ENCODE assay signal across 8 cellular contexts in genomic region chr10:94362360-94363250, GRCh38. TPM values are rescaled to one million over a fixed set of nuclear protein-coding genes. Genes with fewer than 3 reads are reported as not detected.
DNase-seq lines count a peak whose midpoint lies in the region; ATAC-seq, FAIRE-seq and TF ChIP-seq lines count a peak whose summit lies in the region.

A gene with protein sequence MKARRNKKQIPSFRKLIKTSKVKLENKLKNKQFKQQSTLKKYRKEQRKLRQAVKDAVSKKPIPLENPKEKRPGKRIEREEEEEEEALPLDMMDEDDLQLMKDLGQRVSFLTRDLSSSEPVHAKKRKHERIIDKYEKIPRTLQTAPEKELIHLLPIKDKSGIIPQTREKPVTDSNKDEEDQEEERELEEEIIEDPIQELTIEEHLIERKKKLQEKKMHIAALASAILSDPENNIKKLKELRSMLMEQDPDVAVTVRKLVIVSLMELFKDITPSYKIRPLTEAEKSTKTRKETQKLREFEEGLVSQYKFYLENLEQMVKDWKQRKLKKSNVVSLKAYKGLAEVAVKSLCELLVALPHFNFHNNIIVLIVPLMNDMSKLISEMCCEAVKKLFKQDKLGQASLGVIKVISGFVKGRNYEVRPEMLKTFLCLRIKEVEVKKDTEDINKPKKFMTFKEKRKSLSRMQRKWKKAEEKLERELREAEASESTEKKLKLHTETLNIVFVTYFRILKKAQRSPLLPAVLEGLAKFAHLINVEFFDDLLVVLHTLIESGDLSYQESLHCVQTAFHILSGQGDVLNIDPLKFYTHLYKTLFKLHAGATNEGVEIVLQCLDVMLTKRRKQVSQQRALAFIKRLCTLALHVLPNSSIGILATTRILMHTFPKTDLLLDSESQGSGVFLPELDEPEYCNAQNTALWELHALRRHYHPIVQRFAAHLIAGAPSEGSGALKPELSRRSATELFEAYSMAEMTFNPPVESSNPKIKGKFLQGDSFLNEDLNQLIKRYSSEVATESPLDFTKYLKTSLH (minus strand): TSS chr10:94362939. CDS start chr10:94362838, 101 bp downstream.

- DNase-seq in DMS 273 (lab: John Stamatoyannopoulos, UW; ENCODE audit: unreplicated experiment) (peak; percentile 97), endothelial cell of umbilical vein (ENCODE audit: low read depth, low spot score) (peak; percentile 92), midbrain (lab: John Stamatoyannopoulos, UW) (peak; percentile 96)
- peak; percentile 98 for DNase-seq in activated CD8-positive, alpha-beta memory T cell treated with anti-CD3 and anti-CD28 coated beads, Interleukin-2, amount 50 U/mL, for 48 hours
- DNase-seq in stimulated activated CD8-positive, alpha-beta memory T cell treated with anti-CD3 and anti-CD28 coated beads, Interleukin-2, amount 100 ng/mL, for 1 hour (ENCODE audit: low read depth in 2 of 2), result peak; percentile 85 to 96

- no peaks in the 10 kb centered on the region for H3K9me1 ChIP-seq in endothelial cell of umbilical vein (replicated peaks; ENCODE audit: control insufficient read depth, extremely low read depth, insufficient read depth, low read length)

- peak; percentile 95 for FAIRE-seq in endothelial cell of umbilical vein (lab: Jason Lieb, UNC)

- peak within 1 kb of the TSS; percentile 75 for H3K4me3 ChIP-seq in HUES6 (ENCODE audit: low read depth, low read length)
- H3K4me3 ChIP-seq in OCI-LY1 (ENCODE audit: low read depth, low read length, poor library complexity, severe bottlenecking), result peak within 1 kb of the TSS; percentile 88
- H3K4me3 ChIP-seq in endothelial cell of umbilical vein (replicated peaks in 1 of 3; ENCODE audit: insufficient read depth in 1 of 3, low read depth in 1 of 3, low read length in 3 of 3), result peak within 1 kb of the TSS; percentile 46 to 87 (median 74)

- H2AFZ ChIP-seq in OCI-LY1 (ENCODE audit: low read length) (no peak within 1 kb of the TSS), endothelial cell of umbilical vein (ENCODE audit: low read depth, low read length) (peak within 1 kb of the TSS; percentile 81)

- H3K9ac ChIP-seq in HUES6 (ENCODE audit: low read length) (peak within 1 kb of the TSS; percentile 75), OCI-LY1 (ENCODE audit: low read length) (peak within 1 kb of the TSS; percentile 92), endothelial cell of umbilical vein (replicated peaks; ENCODE audit: extremely low read depth, insufficient read depth, low read length) (peak within 1 kb of the TSS; percentile 83)

- peak; percentile 99 for ATAC-seq in GM21423 (IDR thresholded peaks at IDR 0.05; ENCODE audit: unreplicated experiment)

- H3K9me3 ChIP-seq in HUES6 (ENCODE audit: control insufficient read depth, insufficient read depth, low read depth, low read length) (no peaks in the 10 kb centered on the region), OCI-LY1 (ENCODE audit: low read length) (no peaks in the 10 kb centered on the region), endothelial cell of umbilical vein (replicated peaks; ENCODE audit: control insufficient read depth, insufficient read depth, low read length) (no peaks in the 10 kb centered on the region)

- H3K4me1 ChIP-seq in HUES6 (ENCODE audit: control insufficient read depth, insufficient read depth, low read length) (peaks cover 6% of the 10 kb centered on the region; the same call in 1 of the 2 replicates), OCI-LY1 (ENCODE audit: insufficient read depth, low read length, severe bottlenecking) (peaks cover 15% of the 10 kb centered on the region), endothelial cell of umbilical vein (ENCODE audit: control insufficient read depth, extremely low read depth, insufficient read depth, low read length) (peaks cover 14% of the 10 kb centered on the region)

- H3K27ac ChIP-seq in HUES6 (ENCODE audit: low read depth, low read length) (peak within 1 kb of the TSS; percentile 14; the same call in 1 of the 2 replicates), OCI-LY1 (ENCODE audit: low read depth, low read length, poor library complexity, severe bottlenecking) (no peak within 1 kb of the TSS), endothelial cell of umbilical vein (ENCODE audit: insufficient read depth, low read depth, low read length) (peak within 1 kb of the TSS; percentile 37)

- H3K36me3 ChIP-seq in HUES6 (ENCODE audit: control insufficient read depth, insufficient read depth, low read length) (peaks cover 33% of the 10 kb centered on the region), OCI-LY1 (ENCODE audit: insufficient read depth, low read length) (peaks cover 6% of the 10 kb centered on the region), endothelial cell of umbilical vein (ENCODE audit: control insufficient read depth in 2 of 2, extremely low read depth in 1 of 2, insufficient read depth in 2 of 2, low read length in 2 of 2) (no peaks in the 10 kb centered on the region)

- POLR2A ChIA-PET in endothelial cell of umbilical vein (lab: Charles Lee), result no interaction called here

- dilution Hi-C loops in endothelial cell of umbilical vein (cut with MboI; ENCODE audit: extremely low pct_ligation_motif_present, low sequenced_read_pairs), result no loop called here

- TSS peak; percentile 81 for BruUV-seq in endothelial cell of umbilical vein (replicated peaks; lab: Mats Ljungman, UMichigan)

- H3K4me2 ChIP-seq in OCI-LY1 (ENCODE audit: low read length), result peak within 1 kb of the TSS; percentile 95
- H3K4me2 ChIP-seq in endothelial cell of umbilical vein (ENCODE audit: insufficient read depth, low read length), result peak within 1 kb of the TSS; percentile 94

- TF ChIP-seq CTCF in OCI-LY1 (IDR thresholded peaks at IDR 0.05; ENCODE audit: low read length), result peak; percentile 52
- TF ChIP-seq CTCF in endothelial cell of umbilical vein (IDR thresholded peaks at IDR 0.05; ENCODE audit: extremely low read depth in 1 of 2, insufficient read depth in 1 of 2, low read depth in 1 of 2, low read length in 2 of 2), result peak; percentile 75

- no peaks in the 10 kb centered on the region for H3F3A ChIP-seq in OCI-LY1 (ENCODE audit: insufficient read depth, low read length)

- TF ChIP-seq POLR2A in endothelial cell of umbilical vein (IDR thresholded peaks at IDR 0.05; ENCODE audit: low read depth, low read length), result peak; percentile 90

- H3K27me3 ChIP-seq in HUES6 (ENCODE audit: control insufficient read depth, insufficient read depth, low read length), result peaks cover 16% of the 10 kb centered on the region
- no peaks in the 10 kb centered on the region for H3K27me3 ChIP-seq in OCI-LY1 (ENCODE audit: insufficient read depth, low read length)
- H3K27me3 ChIP-seq in endothelial cell of umbilical vein (ENCODE audit: control insufficient read depth in 2 of 2, insufficient read depth in 2 of 2, low read length in 2 of 2), result peaks cover 3 to 7% of the 10 kb centered on the region in 2 experiments

- H4K20me1 ChIP-seq in OCI-LY1 (ENCODE audit: insufficient read depth, low read length), result no peaks in the 10 kb centered on the region
- no peaks in the 10 kb centered on the region for H4K20me1 ChIP-seq in endothelial cell of umbilical vein (replicated peaks; ENCODE audit: control insufficient read depth, extremely low read depth, insufficient read depth, low read length)

- intact Hi-C loops in endothelial cell of umbilical vein (cut with micrococcal nuclease), result loop anchor here (1.0 to 5.0 kb wide), 4 partner anchors 40 to 542 kb away; partner anchors contain the start of genes HELLS and TBC1D12

- H3K79me2 ChIP-seq in OCI-LY1 (ENCODE audit: insufficient read depth, low read length) (peaks cover 13% of the 10 kb centered on the region), endothelial cell of umbilical vein (ENCODE audit: control insufficient read depth, insufficient read depth, low read length) (peaks cover 31% of the 10 kb centered on the region)

- CTCF ChIA-PET in endothelial cell of umbilical vein (lab: Charles Lee), result interaction anchor here (1.0 to 3.5 kb wide), 8 partner anchors 9 to 541 kb away, joined by 3 to 44 read pairs (median 4); partner anchors contain the start of gene TBC1D12

- no peaks in the 10 kb centered on the region for H3K9me2 ChIP-seq in OCI-LY1 (ENCODE audit: low read depth, low read length)

TF ChIP-seq in endothelial cell of umbilical vein, 7 proteins besides CTCF, POLR2A, EP300 and RAD21:
- TF ChIP-seq, protein P1, sequence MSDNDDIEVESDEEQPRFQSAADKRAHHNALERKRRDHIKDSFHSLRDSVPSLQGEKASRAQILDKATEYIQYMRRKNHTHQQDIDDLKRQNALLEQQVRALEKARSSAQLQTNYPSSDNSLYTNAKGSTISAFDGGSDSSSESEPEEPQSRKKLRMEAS (IDR thresholded peaks at IDR 0.05; ENCODE audit: insufficient read depth, insufficient read length), result peak; percentile 90
- TF ChIP-seq POLR2AphosphoS5 (IDR thresholded peaks at IDR 0.05; ENCODE audit: insufficient read depth, low read depth, low read length) (peak; percentile 92), FOS (IDR thresholded peaks at IDR 0.05; ENCODE audit: borderline replicate concordance, insufficient read depth, low read length) (no peak), JUN (IDR thresholded peaks at IDR 0.05; ENCODE audit: borderline replicate concordance, insufficient read depth, insufficient read length, low read depth) (no peak), GATA2 (IDR thresholded peaks at IDR 0.05; ENCODE audit: insufficient read depth, insufficient read length, low read depth, low read length) (no peak), EZH2 (IDR thresholded peaks at IDR 0.05; ENCODE audit: borderline replicate concordance, low read depth, low read length, severe bottlenecking) (no peak), MYC (IDR thresholded peaks at IDR 0.05; ENCODE audit: low read depth, low read length) (peak; percentile 85)

RNA-seq across cellular contexts. Expression of the gene that starts here (rescaled TPM):
- total RNA-seq in endothelial cell of umbilical vein, result 19.8 and 20.5 TPM in 2 replicates
- polyA plus RNA-seq in endothelial cell of umbilical vein, result 3.4 and 4.3 TPM in 2 replicates
- 4.7 and 5.0 TPM in 2 replicates for polyA plus RNA-seq in endothelial cell of umbilical vein (2011; cell fraction: cytosol; rRNA removed)
- polyA plus RNA-seq in endothelial cell of umbilical vein (2011; cell fraction: nucleus; rRNA removed), result 14.8 and 22.7 TPM in 2 replicates
- 15.5 and 24.1 TPM in 2 replicates for polyA plus RNA-seq in endothelial cell of umbilical vein (2012)
- polyA minus RNA-seq in endothelial cell of umbilical vein, result 7.5 and 8.1 TPM in 2 replicates
- polyA minus RNA-seq in endothelial cell of umbilical vein (2011; cell fraction: cytosol; rRNA and poly(A)+ RNA removed), result 13.7 TPM
- polyA minus RNA-seq in endothelial cell of umbilical vein (2011; cell fraction: nucleus; rRNA and poly(A)+ RNA removed), result 10.4 and 15.7 TPM in 2 replicates
